In the genomic region with DNA sequence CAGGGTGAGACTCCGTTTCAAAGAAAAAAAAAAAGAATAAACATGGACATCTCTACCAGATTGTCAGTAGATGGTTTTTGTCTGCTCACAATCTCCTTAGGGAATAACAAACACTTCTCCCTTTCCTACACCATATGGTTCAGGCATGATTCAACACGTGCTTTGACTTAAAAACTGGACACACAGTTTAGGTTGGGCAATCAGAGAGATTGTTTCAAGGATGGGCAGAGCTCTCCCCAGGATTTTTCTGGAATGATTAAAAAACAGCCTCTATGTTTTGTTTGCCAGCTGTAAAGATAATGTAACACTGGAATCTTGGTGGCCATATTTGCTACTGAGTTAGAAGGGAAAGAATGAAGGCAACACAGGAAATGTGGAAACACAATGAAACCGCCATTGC, we compare ENCODE assay signal across 16 cellular contexts.
A peak's percentile ranks its signal among the peaks of the same experiment; 100 is the strongest.
DNase-seq lines count a peak whose midpoint lies in the region; ATAC-seq and TF ChIP-seq lines count a peak whose summit lies in the region.
"Had no signal": no experiment of that assay in that cellular context is flagged by ENCODE, and none has a peak within 500 bp of the region (broad histone marks: within the 10 kb centered on the region; RNA-seq: fewer than 3 reads in every experiment).

No MANE protein-coding gene starts in this region.

- ATAC-seq in HG02981 (IDR thresholded peaks at IDR 0.05; ENCODE audit: unreplicated experiment) (no peak), HG03175 (IDR thresholded peaks at IDR 0.05; ENCODE audit: unreplicated experiment) (no peak), HG03469 (IDR thresholded peaks at IDR 0.05; ENCODE audit: unreplicated experiment) (no peak)
- ATAC-seq: HepG2; naive thymus-derived CD4-positive, alpha-beta T cell; stimulated activated naive B cell treated with anti-CD40 and anti-IgM and Interleukin-4, amounts not matched to agents 10 μg/mL and 1 μg/mL and 100 μg/mL, for 72 hours had no signal

- H3K4me3 ChIP-seq in AG09309 (ENCODE audit: control insufficient read depth, low read depth, low read length): no peak overlapping the region
- H3K4me3 ChIP-seq in HFF-Myc (replicated peaks; ENCODE audit: low read depth, low read length): no peak overlapping the region

- DNase-seq in AG09309 (ENCODE audit: low read depth): peak; percentile 96
- DNase-seq in HFF-Myc (ENCODE audit: extremely low read depth, low read depth): peak; percentile 57
- DNase-seq in amniotic stem cell (lab: John Stamatoyannopoulos, UW): peak; percentile 3
- DNase-seq in iris pigment epithelial cell (ENCODE audit: low read depth): peak; percentile 57
- no peak for DNase-seq in NCI-H1105 (lab: John Stamatoyannopoulos, UW)
- DNase-seq: amygdala; dermis blood vessel endothelial cell; naive thymus-derived CD4-positive, alpha-beta T cell; NCI-H1436 treated with DMSO at 0.1 percent for 48 hours; stimulated activated CD4-positive, alpha-beta T cell treated with anti-CD3 and anti-CD28 coated beads, Interleukin-4, amount 100 ng/mL, for 24 hours; stimulated activated naive B cell treated with anti-CD40 and anti-IgM and Interleukin-4, amounts not matched to agents 10 μg/mL and 1 μg/mL and 100 μg/mL, for 72 hours; SW 1271 had no signal

- no peak for TF ChIP-seq CTCF in AG09309 (IDR thresholded peaks at IDR 0.05; ENCODE audit: control insufficient read depth, insufficient read depth, low read depth, low read length, missing control alignments)
- TF ChIP-seq CTCF in HFF-Myc (IDR thresholded peaks at IDR 0.05; ENCODE audit: low read depth, low read length, missing control alignments): no peak
